ENCODE assay signal across 8 cellular contexts in the genomic region with DNA sequence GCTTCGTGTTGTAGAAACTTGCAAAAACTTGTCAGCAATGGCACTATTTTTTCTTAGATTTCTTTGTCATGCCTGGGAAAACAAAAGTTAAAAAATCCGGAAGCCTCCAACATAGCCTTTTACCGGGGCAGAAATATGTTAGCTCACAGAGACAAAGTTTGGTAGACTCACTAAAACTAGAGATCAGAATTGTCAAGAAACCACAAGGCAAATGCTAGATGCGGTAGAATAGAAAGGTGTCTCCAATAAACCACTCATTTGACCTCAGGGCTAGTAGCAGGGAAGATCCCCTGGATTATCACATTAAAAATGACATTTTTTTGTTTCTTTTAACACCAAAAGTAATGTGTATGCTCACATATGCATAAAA. TPM values are rescaled to one million over a fixed set of nuclear protein-coding genes. Genes with fewer than 3 reads are reported as not detected.
DNase-seq lines count a peak whose midpoint lies in the region; ATAC-seq and TF ChIP-seq lines count a peak whose summit lies in the region.

No MANE protein-coding gene starts in this region.

- no peaks in the 10 kb centered on the region for H3K36me3 ChIP-seq in suprapubic skin

- H3K4me3 Mint-ChIP-seq in activated CD4-positive, alpha-beta T cell treated with anti-CD3 and anti-CD28 coated beads, Interleukin-2, amount 10 ng/mL, durations not matched to agents 24 days and 14 days = peak overlapping the region; percentile 98
- peak overlapping the region; percentile 97 for H3K4me3 Mint-ChIP-seq in activated CD8-positive, alpha-beta T cell treated with anti-CD3 and anti-CD28 coated beads, Interleukin-2, amount 10 ng/mL, durations not matched to agents 7 days and 5 days

- H3K4me3 ChIP-seq in iPS-18c (ENCODE audit: insufficient read depth, low read depth, low read length) (peak overlapping the region; percentile 32; the same call in 1 of the 2 replicates), suprapubic skin (peak overlapping the region; percentile 36)

- POLR2A ChIA-PET in activated CD8-positive, alpha-beta T cell treated with anti-CD3 and anti-CD28 coated beads, Interleukin-2, amount 10 ng/mL, durations not matched to agents 7 days and 5 days (lab: Charles Lee) = interaction anchor here (0.5 to 2.6 kb wide), 23 partner anchors 8 to 335 kb away, joined by 3 to 97 read pairs (median 4); partner anchors contain the start of genes CASP8, CFLAR, CLK1 and NIF3L1

- CTCF ChIA-PET in activated CD8-positive, alpha-beta T cell treated with anti-CD3 and anti-CD28 coated beads, Interleukin-2, amount 10 ng/mL, durations not matched to agents 7 days and 5 days (lab: Charles Lee) = interaction anchor here (0.7 to 9.0 kb wide), 42 partner anchors 11 to 296 kb away, joined by 3 to 455 read pairs (median 5); partner anchors contain the start of genes CASP8, NIF3L1, ORC2 and PPIL3

- intact Hi-C loops in activated CD4-positive, alpha-beta T cell treated with anti-CD3 and anti-CD28 coated beads, Interleukin-2, amount 10 ng/mL, durations not matched to agents 24 days and 14 days (cut with micrococcal nuclease) = loop anchor here (1.0 to 5.0 kb wide), 6 partner anchors 49 to 849 kb away; partner anchors contain the start of genes BZW1, FZD7 and ORC2

- no peaks in the 10 kb centered on the region for H3K27me3 Mint-ChIP-seq in activated CD4-positive, alpha-beta T cell treated with anti-CD3 and anti-CD28 coated beads, Interleukin-2, amount 10 ng/mL, durations not matched to agents 24 days and 14 days
- H3K27me3 Mint-ChIP-seq in activated CD8-positive, alpha-beta T cell treated with anti-CD3 and anti-CD28 coated beads, Interleukin-2, amount 10 ng/mL, durations not matched to agents 7 days and 5 days (ENCODE audit: low read depth) = no peaks in the 10 kb centered on the region

- no peak for TF ChIP-seq POLR2A in suprapubic skin (IDR thresholded peaks at IDR 0.05)

- H3K27me3 ChIP-seq in suprapubic skin = no peaks in the 10 kb centered on the region

- H3K9me3 Mint-ChIP-seq in activated CD4-positive, alpha-beta T cell treated with anti-CD3 and anti-CD28 coated beads, Interleukin-2, amount 10 ng/mL, durations not matched to agents 24 days and 14 days = peaks cover 4% of the 10 kb centered on the region
- peaks cover 2% of the 10 kb centered on the region for H3K9me3 Mint-ChIP-seq in activated CD8-positive, alpha-beta T cell treated with anti-CD3 and anti-CD28 coated beads, Interleukin-2, amount 10 ng/mL, durations not matched to agents 7 days and 5 days (ENCODE audit: insufficient read depth)

- H3K9me3 ChIP-seq in iPS-18c (ENCODE audit: control insufficient read depth, insufficient read depth, low read length) (peaks cover 4% of the 10 kb centered on the region), suprapubic skin (no peaks in the 10 kb centered on the region)

- peaks cover 52% of the 10 kb centered on the region for H3K4me1 Mint-ChIP-seq in activated CD4-positive, alpha-beta T cell treated with anti-CD3 and anti-CD28 coated beads, Interleukin-2, amount 10 ng/mL, durations not matched to agents 24 days and 14 days
- H3K4me1 Mint-ChIP-seq in activated CD8-positive, alpha-beta T cell treated with anti-CD3 and anti-CD28 coated beads, Interleukin-2, amount 10 ng/mL, durations not matched to agents 7 days and 5 days (ENCODE audit: low read depth) = peaks cover 50% of the 10 kb centered on the region

- 21% methylated on average over 4 of the region's 4 CpGs for WGBS in suprapubic skin

- peak overlapping the region; percentile 2 for H3K27ac ChIP-seq in suprapubic skin

- ATAC-seq in activated CD8-positive, alpha-beta T cell treated with anti-CD3 and anti-CD28 coated beads, Interleukin-2, amount 10 ng/mL, durations not matched to agents 7 days and 5 days = peak; percentile 10

- peak overlapping the region; percentile 92 for H3K27ac Mint-ChIP-seq in activated CD4-positive, alpha-beta T cell treated with anti-CD3 and anti-CD28 coated beads, Interleukin-2, amount 10 ng/mL, durations not matched to agents 24 days and 14 days
- H3K27ac Mint-ChIP-seq in activated CD8-positive, alpha-beta T cell treated with anti-CD3 and anti-CD28 coated beads, Interleukin-2, amount 10 ng/mL, durations not matched to agents 7 days and 5 days = peak overlapping the region; percentile 93

- TF ChIP-seq CTCF in suprapubic skin (IDR thresholded peaks at IDR 0.05) (no peak), GM13977 (IDR thresholded peaks at IDR 0.05; ENCODE audit: extremely low read depth, insufficient read depth, missing control alignments) (no peak)

- peak; percentile 66 for DNase-seq in activated CD4-positive, alpha-beta T cell treated with anti-CD3 and anti-CD28 coated beads, Interleukin-2, amount 10 ng/mL, durations not matched to agents 24 days and 14 days
- no peak for DNase-seq in activated CD4-positive, alpha-beta T cell treated with anti-CD3 and anti-CD28 coated beads for 4 hours
- no peak for DNase-seq in activated CD8-positive, alpha-beta T cell treated with anti-CD3 and anti-CD28 coated beads, Interleukin-2, amount 10 ng/mL, durations not matched to agents 7 days and 5 days
- DNase-seq in suprapubic skin (ENCODE audit: low spot score in 2 of 2) = no peak
- DNase-seq in activated effector memory CD4-positive, alpha-beta T cell treated with anti-CD3 and anti-CD28 coated beads, Interleukin-2, amount 50 U/mL, for 16 hours = no peak
- DNase-seq in D341Med (ENCODE audit: low spot score) = no peak
- no peak for DNase-seq in GM13977 (ENCODE audit: low spot score)

- peaks cover 26% of the 10 kb centered on the region for H3K4me1 ChIP-seq in suprapubic skin

- peaks cover 24% of the 10 kb centered on the region for H3K36me3 Mint-ChIP-seq in activated CD4-positive, alpha-beta T cell treated with anti-CD3 and anti-CD28 coated beads, Interleukin-2, amount 10 ng/mL, durations not matched to agents 24 days and 14 days (ENCODE audit: low read depth)
- H3K36me3 Mint-ChIP-seq in activated CD8-positive, alpha-beta T cell treated with anti-CD3 and anti-CD28 coated beads, Interleukin-2, amount 10 ng/mL, durations not matched to agents 7 days and 5 days (ENCODE audit: low read depth) = peaks cover 48% of the 10 kb centered on the region

- in situ Hi-C loops in GM13977 (cut with MboI; ENCODE audit: low pct_unique_long_range_greater_than_20kb, low sequenced_read_pairs, unreplicated experiment) = no loop called here

- TF ChIP-seq EP300 in suprapubic skin (IDR thresholded peaks at IDR 0.05) = no peak

RNA-seq across cellular contexts. Expression of gene CASP10, which starts 0.4 kb away (rescaled TPM):
- total RNA-seq in activated CD4-positive, alpha-beta T cell treated with anti-CD3 and anti-CD28 coated beads, Interleukin-2, amount 10 ng/mL, durations not matched to agents 24 days and 14 days = 12.7 and 13.1 TPM in 2 replicates
- 10 to 100 TPM; 40.7 to 42.8 TPM for total RNA-seq in activated CD8-positive, alpha-beta T cell treated with anti-CD3 and anti-CD28 coated beads, Interleukin-2, amount 10 ng/mL, durations not matched to agents 7 days and 5 days
- 10 to 100 TPM in 1 of 4 donors, 1 to 10 TPM in 3; 3.7 to 19.0 (median 7.4) TPM for total RNA-seq in suprapubic skin
